23 cellular contexts compared by ENCODE assay signal in the genomic region with DNA sequence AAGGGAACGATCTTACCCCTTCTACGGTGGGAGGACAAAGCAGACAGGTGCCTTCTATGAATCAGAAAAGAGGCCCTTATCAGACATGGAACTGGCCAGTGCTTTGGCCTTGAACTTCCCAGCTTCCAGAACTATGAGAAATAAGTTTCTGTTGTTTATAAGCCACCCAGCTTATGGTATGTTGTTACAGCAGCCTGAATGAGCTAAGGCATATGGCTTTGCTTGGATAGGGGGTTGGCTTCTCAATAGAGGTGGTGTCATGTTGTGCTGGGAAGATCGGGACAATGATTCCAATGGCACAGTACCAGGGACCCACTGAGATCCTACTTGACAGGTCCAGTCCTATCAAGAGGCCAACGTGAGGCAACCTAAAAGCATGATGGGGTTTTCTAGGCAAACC.
DNase-seq lines count a peak whose midpoint lies in the region; TF ChIP-seq lines count a peak whose summit lies in the region.
"Had no signal": no experiment of that assay in that cellular context is flagged by ENCODE, and none has a peak within 500 bp of the region (broad histone marks: within the 10 kb centered on the region; RNA-seq: fewer than 3 reads in every experiment).

No MANE protein-coding gene starts in this region.

- H3K36me3 Mint-ChIP-seq in MCF 10A (ENCODE audit: insufficient read depth, unreplicated experiment) (no peaks in the 10 kb centered on the region), type B pancreatic cell (no peaks in the 10 kb centered on the region)

- TF ChIP-seq CTCF in MCF 10A (IDR thresholded peaks at IDR 0.05; ENCODE audit: unreplicated experiment) (no peak), breast epithelium (IDR thresholded peaks at IDR 0.05) (no peak), type B pancreatic cell (conservative IDR thresholded peaks at IDR 0.05) (no peak)

- no peaks in the 10 kb centered on the region for H3K9me3 Mint-ChIP-seq in MCF 10A (ENCODE audit: unreplicated experiment)
- H3K9me3 Mint-ChIP-seq in type B pancreatic cell = no peaks in the 10 kb centered on the region
- H3K9me3 Mint-ChIP-seq: activated T-helper 2 cell treated with anti-CD3 and anti-CD28 coated beads, Interferon-gamma antibody, Interleukin-2, Interleukin-4, amounts not matched to agents 10 μg/mL and 5 μg/mL and 100 μg/mL, durations not matched to agents 14 hours and 24 hours and 36 hours had no signal

- POLR2A ChIA-PET in MCF 10A (lab: Yijun Ruan, JAX) = no interaction called here

- TF ChIP-seq POLR2A in breast epithelium (IDR thresholded peaks at IDR 0.05) = no peak

- CTCF ChIA-PET in MCF 10A (lab: Yijun Ruan, JAX) = interaction anchor here (0.6 to 2.5 kb wide), 4 partner anchors 173 to 486 kb away, joined by 3 to 9 read pairs (median 4); no protein-coding TSS in a partner anchor

- H3K9me3 ChIP-seq in breast epithelium (no peaks in the 10 kb centered on the region), SJCRH30 (replicated peaks) (no peaks in the 10 kb centered on the region)

- no peak for DNase-seq in MCF 10A (ENCODE audit: unreplicated experiment)
- no peak for DNase-seq in breast epithelium (ENCODE audit: low spot score in 2 of 2)
- DNase-seq in SJCRH30 = no peak
- DNase-seq in myocyte (ENCODE audit: low read depth) = peak; percentile 40
- DNase-seq in type B pancreatic cell (ENCODE audit: extremely low spot score, unreplicated experiment) = no peak
- DNase-seq in ureter (ENCODE audit: low spot score) = no peak
- no peak for DNase-seq in COLO668 (lab: John Stamatoyannopoulos, UW; ENCODE audit: unreplicated experiment)
- DNase-seq in activated CD4-positive, alpha-beta T cell treated with anti-CD3 and anti-CD28 coated beads for 1 hour = no peak
- DNase-seq: activated CD8-positive, alpha-beta memory T cell treated with anti-CD3 and anti-CD28 coated beads, Interleukin-2, amount 50 U/mL, for 4 hours; cerebellar nuclear complex; GDM1; naive thymus-derived CD4-positive, alpha-beta T cell; NCI-H1092; NCI-H1930; NCI-H69; occipital lobe; RPMI8226; stimulated activated naive CD8-positive, alpha-beta T cell treated with anti-CD3 and anti-CD28 coated beads, Interleukin-15, Interleukin-2, amounts not matched to agents 100 U/mL and 50 U/mL, for 24 hours; T-helper 9 cell had no signal

- H3K36me3 ChIP-seq in breast epithelium (no peaks in the 10 kb centered on the region), SJCRH30 (no peaks in the 10 kb centered on the region)
- H3K36me3 ChIP-seq: tibial nerve, WERI-Rb-1 had no signal

- no TSS peak for BruUV-seq in MCF 10A (replicated peaks; lab: Mats Ljungman, UMichigan)

- no peaks in the 10 kb centered on the region for H3K4me1 ChIP-seq in breast epithelium
- H3K4me1 ChIP-seq in SJCRH30 = peaks cover 25% of the 10 kb centered on the region

- peak overlapping the region; percentile 2 for H3K27ac Mint-ChIP-seq in MCF 10A (ENCODE audit: low read depth, unreplicated experiment)
- H3K27ac Mint-ChIP-seq in type B pancreatic cell = peak overlapping the region; percentile 98
- H3K27ac Mint-ChIP-seq: activated naive CD8-positive, alpha-beta T cell; activated T-helper 2 cell treated with anti-CD3 and anti-CD28 coated beads, Interferon-gamma antibody, Interleukin-2, Interleukin-4, amounts not matched to agents 10 μg/mL and 5 μg/mL and 100 μg/mL, durations not matched to agents 14 hours and 24 hours and 36 hours; naive thymus-derived CD4-positive, alpha-beta T cell had no signal

- peaks cover 7% of the 10 kb centered on the region for H3K4me1 Mint-ChIP-seq in MCF 10A (ENCODE audit: insufficient read depth, unreplicated experiment)
- H3K4me1 Mint-ChIP-seq in type B pancreatic cell (ENCODE audit: unreplicated experiment) = peaks cover 37% of the 10 kb centered on the region
- H3K4me1 Mint-ChIP-seq: naive thymus-derived CD4-positive, alpha-beta T cell had no signal

- H3K27me3 Mint-ChIP-seq in MCF 10A (ENCODE audit: insufficient read depth, unreplicated experiment) (no peaks in the 10 kb centered on the region), type B pancreatic cell (peaks cover 17% of the 10 kb centered on the region)
- H3K27me3 Mint-ChIP-seq: activated naive CD8-positive, alpha-beta T cell; naive thymus-derived CD4-positive, alpha-beta T cell had no signal

- intact Hi-C loops in MCF 10A (cut with micrococcal nuclease) (no loop called here), breast epithelium (cut with DNase I; ENCODE audit: low total_unique reads) (no loop called here)

- H3K4me3 Mint-ChIP-seq in MCF 10A (ENCODE audit: unreplicated experiment) = no peak overlapping the region
- H3K4me3 Mint-ChIP-seq in type B pancreatic cell = peak overlapping the region; percentile 30
- H3K4me3 Mint-ChIP-seq: activated naive CD8-positive, alpha-beta T cell; naive thymus-derived CD4-positive, alpha-beta T cell had no signal

- no peak overlapping the region for H3K4me3 ChIP-seq in breast epithelium
- peak overlapping the region; percentile 40 for H3K4me3 ChIP-seq in SJCRH30
- H3K4me3 ChIP-seq: tibial nerve had no signal

- H3K27ac ChIP-seq in breast epithelium (no peak overlapping the region), SJCRH30 (peak overlapping the region; percentile 90)
- H3K27ac ChIP-seq: tibial nerve had no signal

- H3K27me3 ChIP-seq in breast epithelium = no peaks in the 10 kb centered on the region
- no peaks in the 10 kb centered on the region for H3K27me3 ChIP-seq in SJCRH30
- H3K27me3 ChIP-seq: tibial nerve had no signal
